ENCODE assay signal across 24 cellular contexts in the genomic region with DNA sequence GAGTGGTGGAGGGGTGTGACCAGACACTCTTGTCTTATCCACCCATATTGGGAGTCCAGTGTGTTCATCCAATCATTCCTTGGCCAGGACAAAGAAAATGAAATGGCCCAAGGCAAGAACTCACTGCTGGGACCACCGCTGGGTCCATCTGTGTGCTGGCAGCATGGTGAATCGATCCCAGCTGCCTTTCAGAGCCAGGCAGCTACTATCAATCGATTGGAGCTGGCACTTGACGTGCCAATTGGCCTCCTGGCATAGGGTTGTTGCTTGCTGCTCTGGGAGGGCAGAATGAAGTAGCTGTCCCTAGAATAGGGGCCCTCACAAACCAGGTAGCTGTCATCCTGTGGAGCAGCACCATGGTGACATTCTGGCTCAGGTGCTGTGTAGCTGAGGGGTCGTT. TPM values are rescaled to one million over a fixed set of nuclear protein-coding genes. Genes with fewer than 3 reads are reported as not detected.
DNase-seq lines count a peak whose midpoint lies in the region; ATAC-seq and TF ChIP-seq lines count a peak whose summit lies in the region.
"Had no signal": no experiment of that assay in that cellular context is flagged by ENCODE, and none has a peak within 500 bp of the region (broad histone marks: within the 10 kb centered on the region; RNA-seq: fewer than 3 reads in every experiment).

No MANE protein-coding gene starts in this region.

- peaks cover 0 to 1% (median 0%) of the 10 kb centered on the region in 7 donors for H3K9me3 Mint-ChIP-seq in CD4-positive, CD25-positive, alpha-beta regulatory T cell
- no peaks in the 10 kb centered on the region for H3K9me3 Mint-ChIP-seq in Caco-2 (ENCODE audit: unreplicated experiment)
- no peaks in the 10 kb centered on the region for H3K9me3 Mint-ChIP-seq in activated naive CD8-positive, alpha-beta T cell treated with anti-CD3 and anti-CD28 coated beads for 36 hours
- peaks cover 0 to 2% (median 0%) of the 10 kb centered on the region in 11 donors for H3K9me3 Mint-ChIP-seq in naive thymus-derived CD4-positive, alpha-beta T cell

- ATAC-seq in CD4-positive, CD25-positive, alpha-beta regulatory T cell (ENCODE audit: low read depth in 2 of 2): no peak
- no peak for ATAC-seq in naive thymus-derived CD4-positive, alpha-beta T cell
- ATAC-seq in GM21367 (IDR thresholded peaks at IDR 0.05; ENCODE audit: unreplicated experiment) (no peak), SK-N-SH treated with all-trans-retinoic acid at 6 μM for 48 hours (no peak), GM18907 (IDR thresholded peaks at IDR 0.05; ENCODE audit: unreplicated experiment) (no peak)
- ATAC-seq: foreskin keratinocyte, left cardiac atrium had no signal

- H3K4me1 Mint-ChIP-seq in CD4-positive, CD25-positive, alpha-beta regulatory T cell: peaks cover 0 to 36% (median 18%) of the 10 kb centered on the region in 4 donors
- no peaks in the 10 kb centered on the region for H3K4me1 Mint-ChIP-seq in Caco-2 (ENCODE audit: low read depth, unreplicated experiment)
- peaks cover 22% of the 10 kb centered on the region for H3K4me1 Mint-ChIP-seq in activated naive CD8-positive, alpha-beta T cell treated with anti-CD3 and anti-CD28 coated beads for 36 hours
- peaks cover 12 to 44% (median 29%) of the 10 kb centered on the region in 7 donors for H3K4me1 Mint-ChIP-seq in naive thymus-derived CD4-positive, alpha-beta T cell

- H3K27ac ChIP-seq in CD4-positive, CD25-positive, alpha-beta regulatory T cell (ENCODE audit: insufficient read depth, low read length, poor library complexity, severe bottlenecking): no peak overlapping the region
- no peak overlapping the region for H3K27ac ChIP-seq in naive thymus-derived CD4-positive, alpha-beta T cell (ENCODE audit: low read depth, low read length)
- H3K27ac ChIP-seq: colonic mucosa, foreskin keratinocyte, prostate gland, thyroid gland had no signal

- H3K27me3 Mint-ChIP-seq in CD4-positive, CD25-positive, alpha-beta regulatory T cell: peaks cover 15% of the 10 kb centered on the region
- no peaks in the 10 kb centered on the region for H3K27me3 Mint-ChIP-seq in Caco-2 (ENCODE audit: insufficient read depth, unreplicated experiment)
- H3K27me3 Mint-ChIP-seq in activated naive CD8-positive, alpha-beta T cell treated with anti-CD3 and anti-CD28 coated beads for 36 hours: peaks cover 26% of the 10 kb centered on the region
- peaks cover 0 to 40% (median 0%) of the 10 kb centered on the region in 5 donors for H3K27me3 Mint-ChIP-seq in naive thymus-derived CD4-positive, alpha-beta T cell

- no peak for TF ChIP-seq CTCF in Caco-2 (IDR thresholded peaks at IDR 0.05; ENCODE audit: insufficient read depth in 1 of 2, low read depth in 1 of 2, low read length in 1 of 2, severe bottlenecking in 1 of 2, unreplicated experiment in 1 of 2)

- H3K4me3 Mint-ChIP-seq in CD4-positive, CD25-positive, alpha-beta regulatory T cell: peak overlapping the region; percentile 90 to 95 (median 94)
- peak overlapping the region; percentile 85 for H3K4me3 Mint-ChIP-seq in Caco-2 (ENCODE audit: unreplicated experiment)
- H3K4me3 Mint-ChIP-seq in activated naive CD8-positive, alpha-beta T cell treated with anti-CD3 and anti-CD28 coated beads for 36 hours: peak overlapping the region; percentile 7
- peak overlapping the region; percentile 66 to 93 (median 90) for H3K4me3 Mint-ChIP-seq in naive thymus-derived CD4-positive, alpha-beta T cell

- H3K36me3 Mint-ChIP-seq in CD4-positive, CD25-positive, alpha-beta regulatory T cell: no peaks in the 10 kb centered on the region
- peaks cover 7% of the 10 kb centered on the region for H3K36me3 Mint-ChIP-seq in Caco-2 (ENCODE audit: insufficient read depth, unreplicated experiment)
- H3K36me3 Mint-ChIP-seq in activated naive CD8-positive, alpha-beta T cell treated with anti-CD3 and anti-CD28 coated beads for 36 hours: no peaks in the 10 kb centered on the region
- H3K36me3 Mint-ChIP-seq in naive thymus-derived CD4-positive, alpha-beta T cell: no peaks in the 10 kb centered on the region

- H3K27me3 ChIP-seq in CD4-positive, CD25-positive, alpha-beta regulatory T cell (ENCODE audit: control insufficient read depth, insufficient read depth, low read length): no peaks in the 10 kb centered on the region
- H3K27me3 ChIP-seq in Caco-2 (replicated peaks; ENCODE audit: control insufficient read depth, insufficient read depth, low read length): no peaks in the 10 kb centered on the region; the same call in 1 of the 2 replicates
- H3K27me3 ChIP-seq in naive thymus-derived CD4-positive, alpha-beta T cell (ENCODE audit: control insufficient read depth in 2 of 2, insufficient read depth in 2 of 2, low read length in 2 of 2): no peaks in the 10 kb centered on the region
- H3K27me3 ChIP-seq: colonic mucosa, thyroid gland had no signal

- peaks cover 45% of the 10 kb centered on the region for H3K4me1 ChIP-seq in CD4-positive, CD25-positive, alpha-beta regulatory T cell (ENCODE audit: control insufficient read depth, insufficient read depth, low read length, poor library complexity, severe bottlenecking)
- H3K4me1 ChIP-seq in Caco-2: peaks cover 16% of the 10 kb centered on the region
- peaks cover 18 to 27% of the 10 kb centered on the region in 2 donors for H3K4me1 ChIP-seq in naive thymus-derived CD4-positive, alpha-beta T cell (ENCODE audit: control insufficient read depth in 2 of 2, insufficient read depth in 2 of 2, low read length in 2 of 2)
- H3K4me1 ChIP-seq: foreskin keratinocyte had no signal

- intact Hi-C loops in Caco-2 (cut with micrococcal nuclease; ENCODE audit: unreplicated experiment): loop anchor here (5.0 kb wide), 1 partner anchor 64 kb away; a partner anchor contains a TSS
- intact Hi-C loops in naive thymus-derived CD4-positive, alpha-beta T cell (cut with micrococcal nuclease): loop anchor here in 1 of 2 donors (5.0 kb wide), 1 partner anchor 161 kb away; no protein-coding TSS in a partner anchor

- no peak overlapping the region for H3K4me3 ChIP-seq in CD4-positive, CD25-positive, alpha-beta regulatory T cell (ENCODE audit: low read depth, low read length)
- no peak overlapping the region for H3K4me3 ChIP-seq in Caco-2 (ENCODE audit: low read depth, low read length)
- no peak overlapping the region for H3K4me3 ChIP-seq in naive thymus-derived CD4-positive, alpha-beta T cell (ENCODE audit: low read length)
- H3K4me3 ChIP-seq: colonic mucosa had no signal

- DNase-seq in CD4-positive, CD25-positive, alpha-beta regulatory T cell: no peak
- DNase-seq in Caco-2 (no peak), foreskin melanocyte (no peak)
- no peak for DNase-seq in activated naive CD8-positive, alpha-beta T cell treated with anti-CD3 and anti-CD28 coated beads for 36 hours
- DNase-seq in naive thymus-derived CD4-positive, alpha-beta T cell: no peak
- DNase-seq: activated CD4-positive, alpha-beta T cell treated with anti-CD3 and anti-CD28 coated beads for 4 hours; colonic mucosa; DMS 273 treated with DMSO at 0.1 percent for 48 hours; foreskin keratinocyte; GF-D8; HCEC 1CT; KBM-7; left cardiac atrium; NCI-H2107; NCI-H526 treated with DMSO at 0.1 percent for 48 hours; small intestine; stimulated activated CD4-positive, alpha-beta T cell treated with anti-CD3 and anti-CD28 coated beads, Interleukin-4, amount 100 ng/mL, for 4 hours; stimulated activated CD8-positive, alpha-beta memory T cell treated with anti-CD3 and anti-CD28 coated beads, Interleukin-4, amount 100 ng/mL, for 48 hours; T1000; thyroid gland had no signal

- H3K27ac Mint-ChIP-seq in CD4-positive, CD25-positive, alpha-beta regulatory T cell: no peak overlapping the region
- no peak overlapping the region for H3K27ac Mint-ChIP-seq in Caco-2 (ENCODE audit: unreplicated experiment)
- no peak overlapping the region for H3K27ac Mint-ChIP-seq in activated naive CD8-positive, alpha-beta T cell treated with anti-CD3 and anti-CD28 coated beads for 36 hours
- peak overlapping the region in 1 of 9 donors; percentile 55 for H3K27ac Mint-ChIP-seq in naive thymus-derived CD4-positive, alpha-beta T cell

- POLR2A ChIA-PET in Caco-2 (lab: Charles Lee): no interaction called here
- POLR2A ChIA-PET in naive thymus-derived CD4-positive, alpha-beta T cell (lab: Charles Lee): interaction anchor here (0.7 to 1.2 kb wide), 2 partner anchors 8 to 15 kb away, joined by 3 read pairs; no protein-coding TSS in a partner anchor

- H3K36me3 ChIP-seq in CD4-positive, CD25-positive, alpha-beta regulatory T cell (ENCODE audit: control insufficient read depth, insufficient read depth, low read length): no peaks in the 10 kb centered on the region
- no peaks in the 10 kb centered on the region for H3K36me3 ChIP-seq in Caco-2 (ENCODE audit: control insufficient read depth, insufficient read depth, low read length)
- H3K36me3 ChIP-seq in naive thymus-derived CD4-positive, alpha-beta T cell (ENCODE audit: control insufficient read depth in 2 of 3, insufficient read depth in 3 of 3, low read length in 3 of 3): peaks cover 0 to 10% (median 0%) of the 10 kb centered on the region in 3 experiments
- H3K36me3 ChIP-seq: colonic mucosa, prostate gland, thyroid gland had no signal

- CTCF ChIA-PET in Caco-2 (lab: Charles Lee): no interaction called here
- CTCF ChIA-PET in naive thymus-derived CD4-positive, alpha-beta T cell (lab: Charles Lee): interaction anchor here (1.1 kb wide), 1 partner anchor 93 kb away, joined by 3 read pairs; no protein-coding TSS in a partner anchor

- no TSS peak for BruUV-seq in Caco-2 (replicated peaks; lab: Mats Ljungman, UMichigan)

- no peaks in the 10 kb centered on the region for H3K9me3 ChIP-seq in CD4-positive, CD25-positive, alpha-beta regulatory T cell (ENCODE audit: control insufficient read depth in 2 of 2, low read length in 2 of 2)
- no peaks in the 10 kb centered on the region for H3K9me3 ChIP-seq in Caco-2
- H3K9me3 ChIP-seq in naive thymus-derived CD4-positive, alpha-beta T cell (ENCODE audit: control insufficient read depth in 2 of 3, low read length in 3 of 3): no peaks in the 10 kb centered on the region
- H3K9me3 ChIP-seq: colonic mucosa, prostate gland, thyroid gland had no signal

TF ChIP-seq in SK-N-SH treated with all-trans-retinoic acid at 6 μM for 48 hours, 23 proteins besides CTCF, POLR2A, EP300 and RAD21 (continues in another document):
- TF ChIP-seq ZFP3 (CRISPR knock-in tag; IDR thresholded peaks at IDR 0.05): no peak
- no peak for TF ChIP-seq ARNTL (CRISPR knock-in tag; IDR thresholded peaks at IDR 0.05; ENCODE audit: borderline replicate concordance, low read depth)

RNA-seq across cellular contexts. Expression of a gene that starts 1.4 kb away (rescaled TPM):
- 2.7 TPM for total RNA-seq in CD4-positive, CD25-positive, alpha-beta regulatory T cell
- polyA plus RNA-seq in CD4-positive, CD25-positive, alpha-beta regulatory T cell: under 1 TPM in 3 of 4 donors, not detected in 1; 0.39 to 0.52 (median 0.41) TPM
- 9.8 and 12.0 TPM in 2 replicates for total RNA-seq in Caco-2 (2022)
- total RNA-seq in activated naive CD8-positive, alpha-beta T cell treated with anti-CD3 and anti-CD28 coated beads for 36 hours: 1 to 10 TPM; 1.1 to 1.6 TPM
- 1 to 10 TPM; 2.8 to 9.2 (median 5.8) TPM for total RNA-seq in naive thymus-derived CD4-positive, alpha-beta T cell
- 1 to 10 TPM in 1 of 2 donors, under 1 TPM in 1; 0.74 to 1.7 TPM for polyA plus RNA-seq in naive thymus-derived CD4-positive, alpha-beta T cell

RNA-seq across cellular contexts. Expression of a gene that starts 2.9 kb away (rescaled TPM):
- 43.0 TPM for total RNA-seq in CD4-positive, CD25-positive, alpha-beta regulatory T cell
- 10 to 100 TPM; 39.5 to 48.4 (median 45.0) TPM for polyA plus RNA-seq in CD4-positive, CD25-positive, alpha-beta regulatory T cell
- 23.9 and 26.6 TPM in 2 replicates for total RNA-seq in Caco-2 (2022)
- total RNA-seq in activated naive CD8-positive, alpha-beta T cell treated with anti-CD3 and anti-CD28 coated beads for 36 hours: 10 to 100 TPM; 16.5 to 21.5 TPM
- total RNA-seq in naive thymus-derived CD4-positive, alpha-beta T cell: 10 to 100 TPM; 21.3 to 43.1 (median 38.6) TPM
- 10 to 100 TPM; 20.0 to 41.3 TPM for polyA plus RNA-seq in naive thymus-derived CD4-positive, alpha-beta T cell

Comparison
In these comparisons a context has a peak if more than half of its experiments do, and no peak if none do; other contexts are left out.
1. H3K4me3 Mint-ChIP-seq: peak in every context shown above with its lines; median percentile 94 in CD4-positive, CD25-positive, alpha-beta regulatory T cell; 90 in naive thymus-derived CD4-positive, alpha-beta T cell; 85 in Caco-2; 7 in activated naive CD8-positive, alpha-beta T cell treated with anti-CD3 and anti-CD28 coated beads for 36 hours.